29 cellular contexts compared by ENCODE assay signal in the genomic region with DNA sequence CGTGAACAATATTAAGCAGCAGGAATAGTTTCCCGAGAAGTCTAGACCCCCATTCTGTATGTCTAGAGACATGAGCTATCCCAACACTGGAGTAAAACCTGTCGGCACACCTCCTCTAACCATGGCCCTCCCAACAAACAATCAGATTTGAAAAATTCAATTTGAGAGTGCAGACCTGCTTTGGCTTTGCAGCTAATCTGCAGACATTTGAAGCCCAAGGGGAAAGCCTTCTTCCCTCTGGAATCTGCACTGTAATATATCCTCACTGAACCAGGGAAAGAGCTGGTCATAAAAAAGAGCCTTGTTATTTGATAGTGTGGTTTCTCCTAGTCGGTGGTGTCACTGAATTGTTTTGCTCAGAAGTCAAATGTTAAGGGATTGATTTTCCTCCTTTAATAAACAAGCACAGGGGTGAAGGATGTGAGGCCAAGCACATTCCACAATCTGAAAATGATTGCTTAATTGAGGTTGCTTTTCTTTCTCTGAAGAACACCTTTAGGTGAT. TPM values are rescaled to one million over a fixed set of nuclear protein-coding genes. Genes with fewer than 3 reads are reported as not detected.
"Had no signal": no experiment of that assay in that cellular context is flagged by ENCODE, and none has a peak within 500 bp of the region (broad histone marks: within the 10 kb centered on the region; RNA-seq: fewer than 3 reads in every experiment).

No MANE protein-coding gene starts in this region.

- H3K36me3 ChIP-seq: esophagus squamous epithelium, gastrocnemius medialis, neural progenitor cell, spleen, tibial artery had no signal

- H3K4me1 ChIP-seq: esophagus squamous epithelium, neural progenitor cell, parathyroid adenoma, right atrium auricular region, spleen, testis, tibial artery had no signal

- H3K27me3 ChIP-seq: esophagus squamous epithelium, gastrocnemius medialis, neural progenitor cell, right atrium auricular region, spleen, testis, tibial artery had no signal

- H3K79me2 ChIP-seq: parathyroid adenoma had no signal

- H3K27ac ChIP-seq: coronary artery, esophagus squamous epithelium, neural progenitor cell, parathyroid adenoma, right atrium auricular region, skin epidermis, spleen, testis, tibial artery had no signal

- H3K9me3 ChIP-seq: gastrocnemius medialis, testis had no signal

- ATAC-seq: effector memory CD8-positive, alpha-beta T cell; left lobe of liver; natural killer cell treated with Interleukin-12 subunit alpha and Interleukin-12 subunit beta and Interleukin-15 and Interleukin-18, amount 100 ng/mL, for 72 hours; sciatic nerve; stimulated activated memory B cell treated with anti-CD40 and anti-IgM and Interleukin-4, amounts not matched to agents 10 μg/mL and 1 μg/mL and 100 μg/mL, for 72 hours; stimulated activated naive CD8-positive, alpha-beta T cell treated with anti-CD3 and anti-CD28 coated beads, Interleukin-15, Interleukin-2, amounts not matched to agents 100 U/mL and 50 U/mL, for 24 hours had no signal

- H2AFZ ChIP-seq: neural progenitor cell, parathyroid adenoma had no signal

- H3K9ac ChIP-seq: neural progenitor cell, parathyroid adenoma had no signal

- H3K4me3 ChIP-seq: coronary artery, esophagus squamous epithelium, gastrocnemius medialis, lung, neural progenitor cell, right atrium auricular region, skin epidermis, spleen, testis, tibial artery had no signal

- DNase-seq: effector memory CD8-positive, alpha-beta T cell; erythroblast; esophagus squamous epithelium; gastrocnemius medialis; head of caudate nucleus; naive B cell; spleen; stimulated activated CD4-positive, alpha-beta T cell treated with anti-CD3 and anti-CD28 coated beads, Interleukin-4, amount 100 ng/mL, for 4 hours; stimulated activated naive CD8-positive, alpha-beta T cell treated with anti-CD3 and anti-CD28 coated beads, Interleukin-15, Interleukin-2, amounts not matched to agents 100 U/mL and 50 U/mL, for 24 hours; substantia nigra; testis; tibial artery had no signal

- H3K4me2 ChIP-seq: neural progenitor cell had no signal

RNA-seq across cellular contexts. Expression of gene KLHL34, which starts 44.6 kb away (rescaled TPM):
- total RNA-seq: dermis microvascular lymphatic vessel endothelial cell; glomerular endothelial cell; natural killer cell treated with Interleukin-12 subunit alpha and Interleukin-12 subunit beta and Interleukin-15 and Interleukin-18, amount 100 ng/mL, for 72 hours; progenitor cell of endocrine pancreas; urinary bladder had no signal
- polyA plus RNA-seq: keratinocyte had no signal

RNA-seq across cellular contexts. Expression of gene SMPX, which starts 55.1 kb away (rescaled TPM):
- total RNA-seq: dermis microvascular lymphatic vessel endothelial cell; esophagus squamous epithelium; glomerular endothelial cell; mononuclear cell; natural killer cell treated with Interleukin-12 subunit alpha and Interleukin-12 subunit beta and Interleukin-15 and Interleukin-18, amount 100 ng/mL, for 72 hours; osteoblast; progenitor cell of endocrine pancreas; sciatic nerve; spleen; testis had no signal
- polyA plus RNA-seq: keratinocyte had no signal
